Comparison of ENCODE assay signal across 23 cellular contexts in the genomic region with DNA sequence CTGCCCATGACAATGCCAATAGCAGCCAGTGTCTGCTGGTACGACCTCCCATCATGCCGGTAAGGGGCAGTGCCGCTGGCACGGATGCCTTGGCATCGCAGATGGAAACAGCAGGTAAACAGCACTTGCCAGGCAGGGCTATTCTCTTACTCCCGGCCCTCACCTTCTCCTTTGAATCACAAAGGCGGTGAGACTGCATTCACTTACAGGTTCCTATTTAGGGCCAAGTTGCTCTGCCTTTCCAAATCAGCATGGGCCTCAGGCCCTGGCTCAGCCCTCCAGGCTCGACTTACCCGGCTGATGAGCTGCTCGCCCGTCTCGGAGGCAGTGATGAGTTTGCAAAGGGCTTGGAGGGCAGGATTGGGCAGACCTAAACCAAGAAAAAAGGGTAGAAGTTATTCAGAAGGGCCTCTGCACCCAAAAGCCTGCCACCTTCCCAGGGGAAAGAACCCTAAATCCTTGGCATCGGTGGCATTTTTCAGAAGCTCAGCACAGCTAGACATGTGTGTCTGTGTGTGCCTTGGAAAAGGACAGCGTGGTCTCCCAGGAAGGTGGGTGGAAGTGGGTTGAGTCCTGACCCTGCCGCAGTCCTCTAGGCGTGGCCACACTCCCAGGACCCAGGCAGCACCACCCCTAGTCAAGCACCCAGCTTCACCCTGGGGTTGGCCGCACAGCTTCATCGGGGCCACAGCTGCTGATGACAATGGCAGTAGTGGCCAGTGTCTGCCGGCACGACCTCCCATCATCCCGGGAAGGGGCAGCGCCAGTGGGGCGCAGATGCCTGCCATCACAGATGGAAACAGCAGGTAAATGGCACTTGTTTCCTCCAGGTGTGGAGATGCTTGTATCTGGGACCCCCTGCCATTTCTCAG.
A peak's percentile ranks its signal among the peaks of the same experiment; 100 is the strongest.
DNase-seq lines count a peak whose midpoint lies in the region; ATAC-seq and TF ChIP-seq lines count a peak whose summit lies in the region.
"Had no signal": no experiment of that assay in that cellular context is flagged by ENCODE, and none has a peak within 500 bp of the region (broad histone marks: within the 10 kb centered on the region; RNA-seq: fewer than 3 reads in every experiment).

No MANE protein-coding gene starts in this region.

- no peak overlapping the region for H2BK5ac ChIP-seq in IMR-90 (ENCODE audit: low read depth, low read length, poor library complexity, severe bottlenecking)

- H3K27ac ChIP-seq in IMR-90 (ENCODE audit: insufficient read depth, low read length), result no peak overlapping the region
- no peak overlapping the region for H3K27ac ChIP-seq in endodermal cell (ENCODE audit: low read depth, low read length)
- H3K27ac ChIP-seq: A549, neutrophil, RWPE1, uterus had no signal

- peaks cover 16% of the 10 kb centered on the region for H3K36me3 Mint-ChIP-seq in endodermal cell (ENCODE audit: low read depth)
- 0 out of 2 replicates have a peak, but pooled peaks cover 4% of the 10 kb centered on the region for H3K36me3 Mint-ChIP-seq in HFFc6 (ENCODE audit: low read depth)
- H3K36me3 Mint-ChIP-seq in activated CD8-positive, alpha-beta T cell treated with anti-CD3 and anti-CD28 coated beads, Interleukin-2, amount 10 ng/mL, durations not matched to agents 7 days and 5 days (ENCODE audit: low read depth), result no peaks in the 10 kb centered on the region

- DNase-seq in activated effector memory CD4-positive, alpha-beta T cell treated with anti-CD3 and anti-CD28 coated beads, Interleukin-2, amount 50 U/mL, for 16 hours, result peak; percentile 47
- no peak for DNase-seq in activated effector memory CD4-positive, alpha-beta T cell treated with Interleukin-2 at 50 U/mL for 16 hours
- no peak for DNase-seq in IMR-90
- DNase-seq in endodermal cell, result peak; percentile 53
- DNase-seq in sciatic nerve (ENCODE audit: low spot score), result peak; percentile 50
- DNase-seq in HFFc6, result no peak
- no peak for DNase-seq in activated CD8-positive, alpha-beta T cell treated with anti-CD3 and anti-CD28 coated beads, Interleukin-2, amount 10 ng/mL, durations not matched to agents 7 days and 5 days
- DNase-seq: activated CD4-positive, alpha-beta T cell treated with anti-CD3 and anti-CD28 coated beads, Interleukin-2, amount 50 U/mL, for 1 hour; amygdala; GF-D8; NCI-H187; NCI-H526 treated with DMSO at 0.1 percent for 48 hours; SK-N-SH; stimulated activated CD4-positive, alpha-beta T cell treated with anti-CD3 and anti-CD28 coated beads, Interleukin-2, amount 100 ng/mL, for 24 hours; T-helper 2 cell had no signal

- ATAC-seq in IMR-90 (ENCODE audit: low read depth), result no peak
- ATAC-seq in sciatic nerve, result no peak
- no peak for ATAC-seq in GM21737 (IDR thresholded peaks at IDR 0.05; ENCODE audit: unreplicated experiment)
- no peak for ATAC-seq in activated CD8-positive, alpha-beta T cell treated with anti-CD3 and anti-CD28 coated beads, Interleukin-2, amount 10 ng/mL, durations not matched to agents 7 days and 5 days
- ATAC-seq: A549, gastroesophageal sphincter had no signal

- H3K4ac ChIP-seq in IMR-90 (ENCODE audit: low read depth, low read length), result peak overlapping the region; percentile 16; the same call in 1 of the 2 replicates

- H3K36me3 ChIP-seq in IMR-90 (ENCODE audit: control insufficient read depth, insufficient read depth, low read length), result peaks cover 53% of the 10 kb centered on the region
- H3K36me3 ChIP-seq in endodermal cell (ENCODE audit: control insufficient read depth, insufficient read depth, low read length), result no peaks in the 10 kb centered on the region
- H3K36me3 ChIP-seq: neutrophil, uterus had no signal

- H2BK15ac ChIP-seq in IMR-90 (ENCODE audit: low read depth, low read length), result no peak overlapping the region

- H3K18ac ChIP-seq in IMR-90 (ENCODE audit: low read depth, low read length), result no peak overlapping the region

- dilution Hi-C loops in IMR-90 (cut with HindIII; ENCODE audit: low sequenced_read_pairs, unreplicated experiment), result no loop called here

- intact Hi-C loops in IMR-90 (cut with micrococcal nuclease), result no loop called here
- intact Hi-C loops in sciatic nerve (cut with DNase I), result no loop called here

- in situ Hi-C loops in IMR-90 (cut with MboI; ENCODE audit: low sequenced_read_pairs), result no loop called here

- no peak overlapping the region for H4K5ac ChIP-seq in IMR-90 (ENCODE audit: low read depth, low read length)

- no peak overlapping the region for H3K4me3 ChIP-seq in IMR-90 (ENCODE audit: insufficient read depth, low read depth, low read length)
- no peak overlapping the region for H3K4me3 ChIP-seq in endodermal cell (ENCODE audit: low read length)
- H3K4me3 ChIP-seq: A549, gastroesophageal sphincter, smooth muscle cell, uterus had no signal

- H2AFZ ChIP-seq in IMR-90 (replicated peaks; ENCODE audit: low read length, poor library complexity), result no peak overlapping the region

- H3K9me3 Mint-ChIP-seq in endodermal cell, result no peaks in the 10 kb centered on the region
- no peaks in the 10 kb centered on the region for H3K9me3 Mint-ChIP-seq in HFFc6
- H3K9me3 Mint-ChIP-seq in activated CD8-positive, alpha-beta T cell treated with anti-CD3 and anti-CD28 coated beads, Interleukin-2, amount 10 ng/mL, durations not matched to agents 7 days and 5 days (ENCODE audit: insufficient read depth), result no peaks in the 10 kb centered on the region
- H3K9me3 Mint-ChIP-seq: dendritic cell treated with granulocyte-macrophage colony-stimulating factor and Interleukin-4, amounts not matched to agents 40 ng/mL and 50 ng/mL, for 4 days had no signal

- H2BK20ac ChIP-seq in IMR-90 (ENCODE audit: low read depth, low read length), result no peak overlapping the region

- no peak overlapping the region for H3K23ac ChIP-seq in IMR-90 (ENCODE audit: low read depth, low read length)

- H3K79me1 ChIP-seq in IMR-90 (ENCODE audit: low read depth in 1 of 2, low read length in 2 of 2), result peaks cover 0 to 5% of the 10 kb centered on the region in 2 experiments; a peak in 1 of 4 replicates

- TF ChIP-seq CTCF in IMR-90 (conservative IDR thresholded peaks at IDR 0.05; ENCODE audit: low read depth, low read length) (no peak), endodermal cell (conservative IDR thresholded peaks at IDR 0.05) (no peak), HFFc6 (IDR thresholded peaks at IDR 0.05) (no peak)

- H4K20me1 ChIP-seq in IMR-90 (ENCODE audit: insufficient read depth, low read length), result no peaks in the 10 kb centered on the region

- H3K9me3 ChIP-seq in IMR-90 (ENCODE audit: control insufficient read depth, insufficient read depth, low read length) (no peaks in the 10 kb centered on the region), endodermal cell (ENCODE audit: control insufficient read depth, low read length) (no peaks in the 10 kb centered on the region)
- H3K9me3 ChIP-seq: A549, gastroesophageal sphincter, neutrophil, SK-N-SH, uterus had no signal

- H3K4me3 Mint-ChIP-seq in endodermal cell, result no peak overlapping the region
- H3K4me3 Mint-ChIP-seq in HFFc6, result no peak overlapping the region
- H3K4me3 Mint-ChIP-seq in activated CD8-positive, alpha-beta T cell treated with anti-CD3 and anti-CD28 coated beads, Interleukin-2, amount 10 ng/mL, durations not matched to agents 7 days and 5 days, result no peak overlapping the region
- H3K4me3 Mint-ChIP-seq: dendritic cell treated with granulocyte-macrophage colony-stimulating factor and Interleukin-4, amounts not matched to agents 40 ng/mL and 50 ng/mL, for 4 days had no signal

- H3K27me3 Mint-ChIP-seq in endodermal cell (ENCODE audit: insufficient read depth) (no peaks in the 10 kb centered on the region), HFFc6 (ENCODE audit: insufficient read depth) (peaks cover 8% of the 10 kb centered on the region; the same call in 1 of the 2 replicates)
- H3K27me3 Mint-ChIP-seq in activated CD8-positive, alpha-beta T cell treated with anti-CD3 and anti-CD28 coated beads, Interleukin-2, amount 10 ng/mL, durations not matched to agents 7 days and 5 days (ENCODE audit: low read depth), result no peaks in the 10 kb centered on the region
- H3K27me3 Mint-ChIP-seq: dendritic cell treated with granulocyte-macrophage colony-stimulating factor and Interleukin-4, amounts not matched to agents 40 ng/mL and 50 ng/mL, for 4 days had no signal

- H3K14ac ChIP-seq in IMR-90 (replicated peaks; ENCODE audit: low read depth, low read length), result no peak overlapping the region

- H3K9ac ChIP-seq in IMR-90 (ENCODE audit: low read depth, low read length) (no peak overlapping the region), endodermal cell (ENCODE audit: extremely low read depth, low read length, poor library complexity, severe bottlenecking) (no peak overlapping the region)
- H3K9ac ChIP-seq: SK-N-SH had no signal

- no peak for TF ChIP-seq POLR2A in IMR-90 (IDR thresholded peaks at IDR 0.05; ENCODE audit: low read depth, low read length)

- CTCF ChIA-PET in IMR-90 (lab: Yijun Ruan, JAX), result no interaction called here
- CTCF ChIA-PET in activated CD8-positive, alpha-beta T cell treated with anti-CD3 and anti-CD28 coated beads, Interleukin-2, amount 10 ng/mL, durations not matched to agents 7 days and 5 days (lab: Charles Lee), result no interaction called here

- H2AK9ac ChIP-seq in IMR-90 (replicated peaks; ENCODE audit: low read depth, low read length, poor library complexity), result no peak overlapping the region

- H3K27me3 ChIP-seq in IMR-90 (ENCODE audit: control insufficient read depth, insufficient read depth, low read length) (no peaks in the 10 kb centered on the region), endodermal cell (ENCODE audit: control insufficient read depth, insufficient read depth, low read length, poor library complexity, severe bottlenecking) (no peaks in the 10 kb centered on the region)
- H3K27me3 ChIP-seq: gastroesophageal sphincter, neutrophil, uterus had no signal

- peaks cover 10% of the 10 kb centered on the region for H3K9me1 ChIP-seq in IMR-90 (ENCODE audit: insufficient read depth, low read length)

- H2AK5ac ChIP-seq in IMR-90 (ENCODE audit: low read depth, low read length), result no peak overlapping the region

- H3K4me1 Mint-ChIP-seq in endodermal cell (peaks cover 3% of the 10 kb centered on the region), HFFc6 (ENCODE audit: low read depth) (peaks cover 5% of the 10 kb centered on the region; the same call in 1 of the 2 replicates)
- H3K4me1 Mint-ChIP-seq in activated CD8-positive, alpha-beta T cell treated with anti-CD3 and anti-CD28 coated beads, Interleukin-2, amount 10 ng/mL, durations not matched to agents 7 days and 5 days (ENCODE audit: low read depth), result peaks cover 6% of the 10 kb centered on the region

- H3K27ac Mint-ChIP-seq in endodermal cell (no peak overlapping the region), HFFc6 (no peak overlapping the region)
- H3K27ac Mint-ChIP-seq in activated CD8-positive, alpha-beta T cell treated with anti-CD3 and anti-CD28 coated beads, Interleukin-2, amount 10 ng/mL, durations not matched to agents 7 days and 5 days, result no peak overlapping the region
- H3K27ac Mint-ChIP-seq: dendritic cell treated with granulocyte-macrophage colony-stimulating factor and Interleukin-4, amounts not matched to agents 40 ng/mL and 50 ng/mL, for 4 days had no signal

- no TSS peak for BruUV-seq in IMR-90 (replicated peaks; lab: Mats Ljungman, UMichigan)

- POLR2A ChIA-PET in IMR-90 (lab: Charles Lee; ENCODE audit: unreplicated experiment), result no interaction called here
- POLR2A ChIA-PET in activated CD8-positive, alpha-beta T cell treated with anti-CD3 and anti-CD28 coated beads, Interleukin-2, amount 10 ng/mL, durations not matched to agents 7 days and 5 days (lab: Charles Lee), result no interaction called here

- TF ChIP-seq RAD21 in IMR-90 (IDR thresholded peaks at IDR 0.05; ENCODE audit: low read length), result no peak

- WGBS in IMR-90 (ENCODE audit: extremely low coverage in 2 of 2, insufficient read length in 1 of 2), 2 experiments, result 95% methylated on average over 9 of the region's 23 CpGs; no CpG with 5 or more reads in 1 of the 2 experiments
- WGBS in endodermal cell (ENCODE audit: insufficient coverage in 1 of 2, insufficient read length in 1 of 2), 2 experiments, result 89 to 93% methylated on average over 12 to 23 of the region's 23 CpGs

- no peak overlapping the region for H4K91ac ChIP-seq in IMR-90 (ENCODE audit: insufficient read depth, low read depth, low read length)

- H3K4me2 ChIP-seq in IMR-90 (ENCODE audit: low read depth, low read length), result no peak overlapping the region
- H3K4me2 ChIP-seq: A549, SK-N-SH, smooth muscle cell had no signal

- no peak overlapping the region for H2BK120ac ChIP-seq in IMR-90 (ENCODE audit: low read depth, low read length)

- H3K56ac ChIP-seq in IMR-90 (ENCODE audit: extremely low read depth, insufficient read depth, low read length), result no peak overlapping the region

- no peak overlapping the region for H4K8ac ChIP-seq in IMR-90 (ENCODE audit: low read depth in 2 of 2, low read length in 2 of 2)

- H3K4me1 ChIP-seq in IMR-90 (ENCODE audit: control insufficient read depth, insufficient read depth, low read length) (peaks cover 11% of the 10 kb centered on the region), endodermal cell (ENCODE audit: control insufficient read depth, insufficient read depth, low read length) (no peaks in the 10 kb centered on the region)
- H3K4me1 ChIP-seq: A549, uterus had no signal

Comparison
In these comparisons a context has a peak if more than half of its experiments do, and no peak if none do; other contexts are left out.
1. DNase-seq: peak in activated effector memory CD4-positive, alpha-beta T cell treated with anti-CD3 and anti-CD28 coated beads, Interleukin-2, amount 50 U/mL, for 16 hours (single experiment), endodermal cell (single experiment) and sciatic nerve (single experiment); none in activated effector memory CD4-positive, alpha-beta T cell treated with Interleukin-2 at 50 U/mL for 16 hours (single experiment), IMR-90 (single experiment), HFFc6 (single experiment) and activated CD8-positive, alpha-beta T cell treated with anti-CD3 and anti-CD28 coated beads, Interleukin-2, amount 10 ng/mL, durations not matched to agents 7 days and 5 days (single experiment).